In the genomic region with DNA sequence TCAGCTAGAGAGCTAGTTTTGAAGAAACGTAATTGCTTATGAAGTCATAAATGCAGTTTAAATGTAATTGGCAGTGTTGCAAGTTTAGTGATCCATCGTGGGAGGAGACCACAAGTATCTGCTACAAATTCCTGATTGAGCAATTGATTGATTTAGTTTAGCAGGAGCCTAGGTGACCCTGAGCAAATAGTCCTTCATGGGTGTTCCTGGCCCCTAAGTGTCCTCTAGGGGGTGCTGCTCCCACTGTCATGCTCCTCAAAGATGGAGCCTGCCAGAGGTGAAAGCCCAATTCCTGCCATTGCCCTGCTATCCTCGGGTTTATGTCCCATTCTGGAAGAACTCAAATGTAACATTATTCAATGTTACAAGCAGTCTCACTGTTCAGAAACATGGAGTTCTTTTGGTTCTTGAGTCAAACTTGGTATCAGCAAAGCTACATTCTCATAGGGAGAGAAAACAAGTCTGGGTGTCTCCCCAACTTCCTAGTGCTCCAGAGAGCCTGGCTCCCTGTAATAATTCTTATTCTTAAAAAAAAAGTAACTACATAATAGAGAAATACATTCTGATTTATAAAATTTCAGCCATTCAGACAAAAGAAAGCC, we compare ENCODE assay signal across 8 cellular contexts. TPM values are rescaled to one million over a fixed set of nuclear protein-coding genes. Genes with fewer than 3 reads are reported as not detected.
DNase-seq lines count a peak whose midpoint lies in the region; ATAC-seq and TF ChIP-seq lines count a peak whose summit lies in the region.

No MANE protein-coding gene starts in this region.

- no peak overlapping the region for H3K4me3 ChIP-seq in SK-N-SH (ENCODE audit: low read depth in 2 of 2, low read length in 1 of 2)

- no peak overlapping the region for H3K4me2 ChIP-seq in SK-N-SH

- DNase-seq in DMS153 treated with DMSO at 0.1 percent for 48 hours (lab: John Stamatoyannopoulos, UW; ENCODE audit: unreplicated experiment) (peak; percentile 32), DMS153 (lab: John Stamatoyannopoulos, UW) (no peak), KG1 (lab: John Stamatoyannopoulos, UW) (peak; percentile 19), SK-N-SH (peak; percentile 70), cardiac septum (ENCODE audit: low spot score) (peak; percentile 77), sciatic nerve (ENCODE audit: low spot score) (peak; percentile 74)
- peak; percentile 90 for DNase-seq in activated naive CD4-positive, alpha-beta T cell treated with anti-CD3 and anti-CD28 coated beads for 36 hours

- 58% methylated on average over 3 of the region's 3 CpGs for WGBS in SK-N-SH (ENCODE audit: low lambda C conversion rate)

- H3K27me3 Mint-ChIP-seq in activated naive CD4-positive, alpha-beta T cell treated with anti-CD3 and anti-CD28 coated beads for 36 hours (ENCODE audit: low read depth): no peaks in the 10 kb centered on the region

- TF ChIP-seq EP300 in SK-N-SH (IDR thresholded peaks at IDR 0.05; ENCODE audit: borderline replicate concordance in 1 of 2, low read depth in 1 of 2, low read length in 1 of 2): no peak

- no peaks in the 10 kb centered on the region for H3K27me3 ChIP-seq in SK-N-SH (ENCODE audit: insufficient read depth)

- H3K36me3 Mint-ChIP-seq in activated naive CD4-positive, alpha-beta T cell treated with anti-CD3 and anti-CD28 coated beads for 36 hours (ENCODE audit: low read depth): no peaks in the 10 kb centered on the region

- no peak overlapping the region for H3K9ac ChIP-seq in SK-N-SH

- H2AFZ ChIP-seq in SK-N-SH (ENCODE audit: low read depth): no peak overlapping the region

- TF ChIP-seq CTCF in SK-N-SH (IDR thresholded peaks at IDR 0.05): peak; percentile 74

- CTCF ChIA-PET in SK-N-SH (lab: Yijun Ruan, JAX): interaction anchor here (0.6 to 2.2 kb wide), 9 partner anchors 12 to 1514 kb away, joined by 3 to 12 read pairs (median 3); partner anchors contain the start of gene NCBP2
- CTCF ChIA-PET in activated naive CD4-positive, alpha-beta T cell treated with anti-CD3 and anti-CD28 coated beads for 36 hours (lab: Charles Lee): interaction anchor here (0.6 to 3.5 kb wide), 23 partner anchors 17 to 969 kb away, joined by 3 to 27 read pairs (median 4); partner anchors contain the start of genes MELTF, NCBP2, PIGZ and SENP5

- no peak overlapping the region for H3K27ac ChIP-seq in SK-N-SH (ENCODE audit: low read depth in 2 of 2, low read length in 1 of 2)

- POLR2A ChIA-PET in SK-N-SH (lab: Yijun Ruan, JAX): interaction anchor here (1.4 kb wide), 1 partner anchor 30 kb away, joined by 3 read pairs; the partner anchor contains the start of gene SENP5

- H3K4me1 Mint-ChIP-seq in activated naive CD4-positive, alpha-beta T cell treated with anti-CD3 and anti-CD28 coated beads for 36 hours (ENCODE audit: low read depth): no peaks in the 10 kb centered on the region

- H3K36me3 ChIP-seq in SK-N-SH (replicated peaks in 1 of 2; ENCODE audit: control insufficient read depth in 1 of 2, insufficient read depth in 2 of 2, low read length in 1 of 2): no peaks in the 10 kb centered on the region

- H3F3A ChIP-seq in SK-N-SH (replicated peaks; ENCODE audit: insufficient read depth): peaks cover 3% of the 10 kb centered on the region

- no peaks in the 10 kb centered on the region for H3K9me2 ChIP-seq in SK-N-SH

- peak; percentile 81 for ATAC-seq in sciatic nerve
- ATAC-seq in GM19324 (IDR thresholded peaks at IDR 0.05; ENCODE audit: low FRiP score, unreplicated experiment): no peak

- H3K9me3 ChIP-seq in SK-N-SH: no peaks in the 10 kb centered on the region

- no peaks in the 10 kb centered on the region for H3K9me3 Mint-ChIP-seq in activated naive CD4-positive, alpha-beta T cell treated with anti-CD3 and anti-CD28 coated beads for 36 hours

- no peaks in the 10 kb centered on the region for H3K79me2 ChIP-seq in SK-N-SH (ENCODE audit: insufficient read depth)

- no peak overlapping the region for H3K27ac Mint-ChIP-seq in activated naive CD4-positive, alpha-beta T cell treated with anti-CD3 and anti-CD28 coated beads for 36 hours

- intact Hi-C loops in activated naive CD4-positive, alpha-beta T cell treated with anti-CD3 and anti-CD28 coated beads for 36 hours (cut with micrococcal nuclease): loop anchor here (1.0 to 10.0 kb wide), 5 partner anchors 104 to 349 kb away; partner anchors contain the start of genes MELTF and NCBP2
- intact Hi-C loops in cardiac septum (cut with DNase I) (loop anchor here (2.0 kb wide), 1 partner anchor 131 kb away; the partner anchor contains the start of gene PIGZ), sciatic nerve (cut with DNase I) (no loop called here)

- TF ChIP-seq RAD21 in SK-N-SH (IDR thresholded peaks at IDR 0.05; ENCODE audit: low read length): peak; percentile 66

- H3K4me3 Mint-ChIP-seq in activated naive CD4-positive, alpha-beta T cell treated with anti-CD3 and anti-CD28 coated beads for 36 hours: no peak overlapping the region

- no peaks in the 10 kb centered on the region for H4K20me1 ChIP-seq in SK-N-SH (ENCODE audit: insufficient read depth)

- no peaks in the 10 kb centered on the region for H3K4me1 ChIP-seq in SK-N-SH (ENCODE audit: control insufficient read depth in 1 of 2, insufficient read depth in 2 of 2, low read depth in 1 of 2, low read length in 1 of 2)

TF ChIP-seq in SK-N-SH, 30 proteins besides CTCF, POLR2A, EP300 and RAD21:
- TF ChIP-seq POLR2AphosphoS5 (IDR thresholded peaks at IDR 0.05; ENCODE audit: low read depth, low read length): no peak
- peak; percentile 44 for TF ChIP-seq SMC3 (IDR thresholded peaks at IDR 0.05; ENCODE audit: low read depth, low read length)
- TF ChIP-seq YY1 (IDR thresholded peaks at IDR 0.05; ENCODE audit: low read depth): peak; percentile 27; the same call in 1 of the 2 replicates

RNA-seq across cellular contexts. Expression of gene SENP5, which starts 29.8 kb away (rescaled TPM):
- polyA plus RNA-seq in SK-N-SH (2012; rRNA removed): 7.5 and 11.8 TPM in 2 replicates
- 7.5 and 8.4 TPM in 2 replicates for polyA plus RNA-seq in SK-N-SH (2012; cell fraction: cytosol; rRNA removed)
- polyA plus RNA-seq in SK-N-SH (2012; cell fraction: nucleus; rRNA removed): 9.9 and 21.1 TPM in 2 replicates
- total RNA-seq in activated naive CD4-positive, alpha-beta T cell treated with anti-CD3 and anti-CD28 coated beads for 36 hours: 10 to 100 TPM; 24.1 to 24.4 TPM
- total RNA-seq in cardiac septum: 21.6 TPM
- 50.3 TPM for total RNA-seq in sciatic nerve
